23 cellular contexts compared by ENCODE assay signal in genomic region chr4:13612569-13612968, GRCh38. TPM values are rescaled to one million over a fixed set of nuclear protein-coding genes. Genes with fewer than 3 reads are reported as not detected.
A peak's percentile ranks its signal among the peaks of the same experiment; 100 is the strongest.
DNase-seq lines count a peak whose midpoint lies in the region; FAIRE-seq and TF ChIP-seq lines count a peak whose summit lies in the region.
"Had no signal": no experiment of that assay in that cellular context is flagged by ENCODE, and none has a peak within 500 bp of the region (broad histone marks: within the 10 kb centered on the region; RNA-seq: fewer than 3 reads in every experiment).

No MANE protein-coding gene starts in this region.

- H3K27me3 ChIP-seq in OCI-LY3 (ENCODE audit: low read depth, low read length): no peaks in the 10 kb centered on the region
- H3K27me3 ChIP-seq: upper lobe of left lung had no signal

- H3K27ac ChIP-seq in OCI-LY3 (ENCODE audit: low read length): no peak overlapping the region
- H3K27ac ChIP-seq: prostate gland, upper lobe of left lung had no signal

- H3K4me3 Mint-ChIP-seq in nephron progenitor cell: no peak overlapping the region
- H3K4me3 Mint-ChIP-seq: activated CD4-positive, alpha-beta T cell treated with anti-CD3 and anti-CD28 coated beads, Interleukin-2, amount 10 ng/mL, durations not matched to agents 7 days and 5 days; CD8-positive, alpha-beta T cell; neural crest cell had no signal

- H3K27me3 Mint-ChIP-seq in nephron progenitor cell (ENCODE audit: low read depth, poor library complexity): no peaks in the 10 kb centered on the region
- H3K27me3 Mint-ChIP-seq: activated CD4-positive, alpha-beta T cell treated with anti-CD3 and anti-CD28 coated beads, Interleukin-2, amount 10 ng/mL, durations not matched to agents 7 days and 5 days had no signal

- H3K4me2 ChIP-seq in OCI-LY3 (ENCODE audit: low read length): 0 out of 2 replicates have a peak overlapping the region, but pooled peaks have one; percentile 72

- peaks cover 59% of the 10 kb centered on the region for H3K36me3 Mint-ChIP-seq in nephron progenitor cell (ENCODE audit: low read depth)

- H3K4me1 ChIP-seq in OCI-LY3 (ENCODE audit: low read length): peaks cover 36% of the 10 kb centered on the region
- H3K4me1 ChIP-seq: prostate gland had no signal

- no peaks in the 10 kb centered on the region for H3K9me3 Mint-ChIP-seq in nephron progenitor cell
- H3K9me3 Mint-ChIP-seq: activated CD4-positive, alpha-beta T cell treated with anti-CD3 and anti-CD28 coated beads, Interleukin-2, amount 10 ng/mL, durations not matched to agents 7 days and 5 days; CD8-positive, alpha-beta T cell; neural crest cell had no signal

- peaks cover 66% of the 10 kb centered on the region for H3K36me3 ChIP-seq in OCI-LY3 (replicated peaks; ENCODE audit: low read depth, low read length)

- H3K4me3 ChIP-seq in OCI-LY3 (ENCODE audit: low read length): no peak overlapping the region
- no peak overlapping the region for H3K4me3 ChIP-seq in epithelial cell of proximal tubule (ENCODE audit: low read depth, low read length)
- H3K4me3 ChIP-seq: prostate gland, upper lobe of left lung had no signal

- FAIRE-seq in GM18507 (lab: Jason Lieb, UNC): peak; percentile 35

- H3K9ac ChIP-seq in OCI-LY3 (ENCODE audit: low read length): no peak overlapping the region

- H3K4me1 Mint-ChIP-seq in nephron progenitor cell: peaks cover 9% of the 10 kb centered on the region
- H3K4me1 Mint-ChIP-seq: neural crest cell had no signal

- no peaks in the 10 kb centered on the region for H4K20me1 ChIP-seq in OCI-LY3 (ENCODE audit: insufficient read depth, low read length)

- no peak overlapping the region for H2AFZ ChIP-seq in OCI-LY3 (ENCODE audit: low read depth, low read length)

- TF ChIP-seq CTCF in OCI-LY3 (IDR thresholded peaks at IDR 0.05; ENCODE audit: low read depth, low read length) (no peak), epithelial cell of proximal tubule (conservative IDR thresholded peaks at IDR 0.05; ENCODE audit: low read depth, low read length) (no peak), nephron progenitor cell (IDR thresholded peaks at IDR 0.05) (no peak)

- no peaks in the 10 kb centered on the region for H3K9me3 ChIP-seq in OCI-LY3 (ENCODE audit: insufficient read depth, low read length)
- H3K9me3 ChIP-seq: prostate gland, upper lobe of left lung had no signal

- DNase-seq in GM18507 (ENCODE audit: extremely low spot score, insufficient read length, low read depth) (no peak), epithelial cell of proximal tubule (ENCODE audit: low read depth) (peak; percentile 31), nephron progenitor cell (peak; percentile 14), DMS53 (lab: John Stamatoyannopoulos, UW) (no peak), T-helper 9 cell (no peak), NCI-H2171 treated with DMSO at 0.1 percent for 48 hours (lab: John Stamatoyannopoulos, UW) (no peak), putamen (ENCODE audit: low spot score) (no peak)
- DNase-seq: activated CD4-positive, alpha-beta T cell treated with anti-CD3 and anti-CD28 coated beads, Interleukin-2, amount 10 ng/mL, durations not matched to agents 7 days and 5 days; activated CD8-positive, alpha-beta memory T cell treated with anti-CD3 and anti-CD28 coated beads, Interleukin-2, amount 50 U/mL, for 48 hours; activated naive CD4-positive, alpha-beta T cell treated with Interleukin-2 at 50 U/mL for 16 hours; caudate nucleus; CD8-positive, alpha-beta T cell; DMS79; foreskin melanocyte; hippocampal formation; midbrain; NCI-H1105; NCI-H524; stimulated activated CD4-positive, alpha-beta T cell treated with anti-CD3 and anti-CD28 coated beads, Interleukin-12 subunit alpha, Interleukin-12 subunit beta, amount 100 ng/mL, for 4 hours; upper lobe of left lung had no signal

- H3K79me2 ChIP-seq in OCI-LY3 (ENCODE audit: low read length): no peaks in the 10 kb centered on the region

- peak overlapping the region; percentile 73 for H3K27ac Mint-ChIP-seq in nephron progenitor cell
- H3K27ac Mint-ChIP-seq: activated CD4-positive, alpha-beta T cell treated with anti-CD3 and anti-CD28 coated beads, Interleukin-2, amount 10 ng/mL, durations not matched to agents 7 days and 5 days; CD8-positive, alpha-beta T cell had no signal

RNA-seq across cellular contexts. Expression of gene BOD1L1, which starts 15.0 kb away (rescaled TPM):
- total RNA-seq in epithelial cell of proximal tubule: 12.7 and 20.6 TPM in 2 replicates

Comparison
In these comparisons a context has a peak if more than half of its experiments do, and no peak if none do; other contexts are left out.
1. DNase-seq: peak in epithelial cell of proximal tubule (single experiment) and nephron progenitor cell (single experiment); none in GM18507 (single experiment), DMS53 (single experiment), T-helper 9 cell (single experiment), NCI-H2171 treated with DMSO at 0.1 percent for 48 hours (single experiment) and putamen (single experiment).